Comparison of ENCODE assay signal across 23 cellular contexts in genomic region chr16:23278031-23278430, GRCh38. TPM values are rescaled to one million over a fixed set of nuclear protein-coding genes. Genes with fewer than 3 reads are reported as not detected.
"Had no signal": no experiment of that assay in that cellular context is flagged by ENCODE, and none has a peak within 500 bp of the region (broad histone marks: within the 10 kb centered on the region; RNA-seq: fewer than 3 reads in every experiment).

No MANE protein-coding gene starts in this region.

- H3K27ac ChIP-seq: ascending aorta, brain microvascular endothelial cell, heart right ventricle, stomach, testis had no signal

- H3K27me3 ChIP-seq: ascending aorta, brain microvascular endothelial cell, testis had no signal

- DNase-seq: activated CD4-positive, alpha-beta T cell treated with anti-CD3 and anti-CD28 coated beads, Interleukin-2, amount 50 U/mL, for 1 hour; activated CD4-positive, CD25-positive, alpha-beta regulatory T cell treated with anti-CD3 and anti-CD28 coated beads, Interleukin-2, amount 50 U/mL, for 72 hours; activated CD8-positive, alpha-beta memory T cell treated with anti-CD3 and anti-CD28 coated beads, Interleukin-2, amount 50 U/mL, for 4 hours; activated T-cell treated with anti-CD3 and anti-CD28 coated beads, Interleukin-2, amount 50 U/mL, for 24 hours; brain microvascular endothelial cell; foreskin fibroblast; heart right ventricle; naive thymus-derived CD4-positive, alpha-beta T cell; posterior cingulate gyrus; small intestine; stimulated activated CD4-positive, alpha-beta T cell treated with anti-CD3 and anti-CD28 coated beads, Interleukin-2, amount 100 ng/mL, for 24 hours; stomach; T-helper 2 cell; testis had no signal

- ATAC-seq: activated naive CD4-positive, alpha-beta T cell treated with anti-CD3 and anti-CD28 coated beads, Interleukin-2, amount 50 U/mL, for 72 hours; activated T-helper 17 cell treated with anti-CD3 and anti-CD28 coated beads, Interleukin-2, amount 50 U/mL, for 72 hours; heart right ventricle; left lobe of liver; naive thymus-derived CD4-positive, alpha-beta T cell; sciatic nerve; stimulated activated effector memory CD8-positive, alpha-beta T cell treated with anti-CD3 and anti-CD28 coated beads, Interleukin-12 subunit alpha, Interleukin-12 subunit beta, amount 100 ng/mL, for 72 hours had no signal

- H3K4me1 ChIP-seq: ascending aorta, heart right ventricle, stomach, testis had no signal

- H3K36me3 ChIP-seq: ascending aorta, brain microvascular endothelial cell, heart right ventricle, stomach had no signal

- H3K9me3 ChIP-seq: ascending aorta, heart right ventricle, stomach, testis had no signal

- H3K4me3 ChIP-seq: ascending aorta, heart right ventricle, lung, stomach, testis had no signal

RNA-seq across cellular contexts. Expression of gene SCNN1B, which starts 24.1 kb away (rescaled TPM):
- total RNA-seq: activated naive CD4-positive, alpha-beta T cell treated with anti-CD3 and anti-CD28 coated beads, Interleukin-2, amount 50 U/mL, for 72 hours; activated T-helper 17 cell treated with anti-CD3 and anti-CD28 coated beads, Interleukin-2, amount 50 U/mL, for 72 hours; fibroblast of lung; naive thymus-derived CD4-positive, alpha-beta T cell; neural crest cell had no signal
- polyA plus RNA-seq: fibroblast of lung; naive thymus-derived CD4-positive, alpha-beta T cell had no signal
